ENCODE assay signal across 17 cellular contexts in the genomic region with DNA sequence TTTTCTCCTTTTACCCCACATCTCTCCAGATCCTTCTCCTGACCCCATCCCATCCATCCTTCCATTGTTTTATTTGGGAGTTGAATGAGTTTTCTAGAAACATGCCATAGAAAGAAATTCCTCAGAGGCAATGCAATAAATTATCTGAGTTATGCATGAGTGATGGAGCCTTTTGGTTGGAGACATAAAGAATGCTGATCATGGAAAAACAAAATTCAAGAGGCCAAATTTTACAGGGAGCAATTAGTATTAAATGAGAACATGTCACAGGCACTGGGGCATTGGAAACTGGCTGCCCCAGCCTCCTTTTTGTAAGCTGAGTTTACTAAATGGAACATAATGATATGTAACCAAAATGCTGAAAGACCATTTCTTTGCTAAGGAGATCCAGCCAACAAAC.
DNase-seq lines count a peak whose midpoint lies in the region; ATAC-seq and TF ChIP-seq lines count a peak whose summit lies in the region.
"Had no signal": no experiment of that assay in that cellular context is flagged by ENCODE, and none has a peak within 500 bp of the region (broad histone marks: within the 10 kb centered on the region; RNA-seq: fewer than 3 reads in every experiment).

No MANE protein-coding gene starts in this region.

- H3K27me3 ChIP-seq in GM23248 (replicated peaks; ENCODE audit: insufficient read depth): no peaks in the 10 kb centered on the region

- H3K9me3 Mint-ChIP-seq in stimulated activated memory B cell treated with anti-CD40 and anti-IgM and Interleukin-4, amounts not matched to agents 10 μg/mL and 1 μg/mL and 100 μg/mL, for 72 hours: no peaks in the 10 kb centered on the region

- H3K36me3 ChIP-seq in GM23248 (ENCODE audit: low read depth): no peaks in the 10 kb centered on the region
- H3K36me3 ChIP-seq: HAP-1 had no signal

- peak overlapping the region; percentile 92 for H3K27ac ChIP-seq in GM23248
- peak overlapping the region; percentile 66 to 90 for H3K27ac ChIP-seq in coronary artery

- peaks cover 31% of the 10 kb centered on the region for H3F3A ChIP-seq in GM23248 (ENCODE audit: insufficient read depth)

- H3K4me1 ChIP-seq in GM23248 (ENCODE audit: insufficient read depth): peaks cover 51% of the 10 kb centered on the region
- H3K4me1 ChIP-seq: Caco-2 had no signal

- in situ Hi-C loops in GM23248 (cut with MboI): no loop called here

- no peak for TF ChIP-seq CTCF in AG10803 (conservative IDR thresholded peaks at IDR 0.05; ENCODE audit: low read length)
- no peak for TF ChIP-seq CTCF in coronary artery (IDR thresholded peaks at IDR 0.05)

- no peaks in the 10 kb centered on the region for H3K9me3 ChIP-seq in GM23248 (ENCODE audit: low read depth)
- H3K9me3 ChIP-seq: Caco-2, HAP-1 had no signal

- H3K27me3 Mint-ChIP-seq in stimulated activated memory B cell treated with anti-CD40 and anti-IgM and Interleukin-4, amounts not matched to agents 10 μg/mL and 1 μg/mL and 100 μg/mL, for 72 hours: no peaks in the 10 kb centered on the region
- H3K27me3 Mint-ChIP-seq: IgD-negative memory B cell had no signal

- H3K4me3 ChIP-seq in AG10803 (ENCODE audit: low read length) (no peak overlapping the region), GM23248 (no peak overlapping the region), coronary artery (no peak overlapping the region)
- H3K4me3 ChIP-seq: HAP-1 had no signal

- DNase-seq in AG10803 (ENCODE audit: low read depth): peak; percentile 68
- no peak for DNase-seq in GM23248
- DNase-seq in coronary artery (ENCODE audit: low spot score): no peak
- peak; percentile 9 for DNase-seq in stimulated activated CD8-positive, alpha-beta memory T cell treated with anti-CD3 and anti-CD28 coated beads, Interleukin-4, amount 100 ng/mL, for 48 hours
- no peak for DNase-seq in stimulated activated naive CD4-positive, alpha-beta T cell (lab: John Stamatoyannopoulos, UW)
- DNase-seq in NCI-H128 (lab: John Stamatoyannopoulos, UW; ENCODE audit: unreplicated experiment): no peak
- DNase-seq: AML-193; Caco-2; CD4-positive, CD25-positive, alpha-beta regulatory T cell; NCI-H1105 treated with DMSO at 0.1 percent for 48 hours; NCI-H187; NCI-H345; NCI-H69; Right ventricle myocardium superior had no signal

- H4K20me1 ChIP-seq in GM23248 (ENCODE audit: insufficient read depth): no peaks in the 10 kb centered on the region

- no peak overlapping the region for H3K4me3 Mint-ChIP-seq in stimulated activated memory B cell treated with anti-CD40 and anti-IgM and Interleukin-4, amounts not matched to agents 10 μg/mL and 1 μg/mL and 100 μg/mL, for 72 hours
- H3K4me3 Mint-ChIP-seq: CD4-positive, CD25-positive, alpha-beta regulatory T cell; IgD-negative memory B cell had no signal

- ATAC-seq in stimulated activated memory B cell treated with anti-CD40 and anti-IgM and Interleukin-4, amounts not matched to agents 10 μg/mL and 1 μg/mL and 100 μg/mL, for 72 hours: no peak

- H3K9me2 ChIP-seq in GM23248 (ENCODE audit: insufficient read depth): no peaks in the 10 kb centered on the region

- H3K9ac ChIP-seq in GM23248: peak overlapping the region; percentile 56; the same call in 1 of the 2 replicates

- no peak overlapping the region for H3K27ac Mint-ChIP-seq in stimulated activated memory B cell treated with anti-CD40 and anti-IgM and Interleukin-4, amounts not matched to agents 10 μg/mL and 1 μg/mL and 100 μg/mL, for 72 hours
- H3K27ac Mint-ChIP-seq: IgD-negative memory B cell had no signal

- H3K4me1 Mint-ChIP-seq in stimulated activated memory B cell treated with anti-CD40 and anti-IgM and Interleukin-4, amounts not matched to agents 10 μg/mL and 1 μg/mL and 100 μg/mL, for 72 hours: peaks cover 18% of the 10 kb centered on the region

- no peak overlapping the region for H2AFZ ChIP-seq in GM23248

- no peaks in the 10 kb centered on the region for H3K36me3 Mint-ChIP-seq in stimulated activated memory B cell treated with anti-CD40 and anti-IgM and Interleukin-4, amounts not matched to agents 10 μg/mL and 1 μg/mL and 100 μg/mL, for 72 hours
- H3K36me3 Mint-ChIP-seq: CD4-positive, CD25-positive, alpha-beta regulatory T cell; IgD-negative memory B cell had no signal

- peak overlapping the region; percentile 4 for H3K4me2 ChIP-seq in GM23248 (ENCODE audit: unreplicated experiment)

- H3K79me2 ChIP-seq in GM23248 (ENCODE audit: insufficient read depth): no peaks in the 10 kb centered on the region

Comparison
In these comparisons a context has a peak if more than half of its experiments do, and no peak if none do; other contexts are left out.
1. DNase-seq: peak in AG10803 (single experiment) and stimulated activated CD8-positive, alpha-beta memory T cell treated with anti-CD3 and anti-CD28 coated beads, Interleukin-4, amount 100 ng/mL, for 48 hours (single experiment); none in GM23248 (single experiment), coronary artery (single experiment), stimulated activated naive CD4-positive, alpha-beta T cell (0 of 6) and NCI-H128 (single experiment).